Comparison of ENCODE assay signal across 12 cellular contexts in genomic region chr6:43953794-43954310, GRCh38.
DNase-seq lines count a peak whose midpoint lies in the region; FAIRE-seq and TF ChIP-seq lines count a peak whose summit lies in the region.
"Had no signal": no experiment of that assay in that cellular context is flagged by ENCODE, and none has a peak within 500 bp of the region (broad histone marks: within the 10 kb centered on the region; RNA-seq: fewer than 3 reads in every experiment).

No MANE protein-coding gene starts in this region.

- no peak overlapping the region for H3K4me3 ChIP-seq in Caco-2 (ENCODE audit: low read depth, low read length)
- no peak overlapping the region for H3K4me3 ChIP-seq in foreskin fibroblast (ENCODE audit: low read depth in 1 of 2, low read length in 2 of 2)
- H3K4me3 ChIP-seq: ascending aorta had no signal

- DNase-seq in Caco-2 (peak in 1 of 2 experiments; percentile 50), SK-MEL-5 (ENCODE audit: low read depth, low spot score) (peak; percentile 22), foreskin fibroblast (peak in 1 of 2 donors; percentile 48), nephron progenitor cell (peak; percentile 49), kidney glomerular epithelial cell (lab: John Stamatoyannopoulos, UW) (no peak), A172 (ENCODE audit: low spot score) (no peak), H54 (ENCODE audit: insufficient read length, low spot score) (no peak)
- DNase-seq in activated T-cell treated with anti-CD3 and anti-CD28 coated beads, Interleukin-2, amount 50 U/mL, for 1 hour, result no peak
- DNase-seq: activated CD4-positive, alpha-beta T cell treated with anti-CD3 and anti-CD28 coated beads, Interleukin-2, amount 10 ng/mL, durations not matched to agents 24 days and 14 days; NK-92 treated with Interleukin-12 subunit alpha and Interleukin-12 subunit beta, amount 100 ng/mL, for 24 hours; nucleus accumbens had no signal

- H3K27me3 Mint-ChIP-seq in Caco-2 (ENCODE audit: insufficient read depth, unreplicated experiment) (no peaks in the 10 kb centered on the region), nephron progenitor cell (ENCODE audit: low read depth, poor library complexity) (peaks cover 33% of the 10 kb centered on the region)

- H3K27me3 ChIP-seq in Caco-2 (replicated peaks; ENCODE audit: control insufficient read depth, insufficient read depth, low read length), result no peaks in the 10 kb centered on the region
- H3K27me3 ChIP-seq: ascending aorta had no signal

- BruUV-seq in Caco-2 (replicated peaks; lab: Mats Ljungman, UMichigan), result no TSS peak

- no peaks in the 10 kb centered on the region for H3K4me1 Mint-ChIP-seq in Caco-2 (ENCODE audit: low read depth, unreplicated experiment)
- peaks cover 8% of the 10 kb centered on the region for H3K4me1 Mint-ChIP-seq in nephron progenitor cell

- H3K4me3 Mint-ChIP-seq in Caco-2 (ENCODE audit: unreplicated experiment) (no peak overlapping the region), nephron progenitor cell (no peak overlapping the region)
- H3K4me3 Mint-ChIP-seq: activated CD4-positive, alpha-beta T cell treated with anti-CD3 and anti-CD28 coated beads, Interleukin-2, amount 10 ng/mL, durations not matched to agents 24 days and 14 days had no signal

- TF ChIP-seq CTCF in Caco-2 (IDR thresholded peaks at IDR 0.05; ENCODE audit: insufficient read depth in 1 of 2, low read depth in 1 of 2, low read length in 1 of 2, severe bottlenecking in 1 of 2, unreplicated experiment in 1 of 2), result peak; percentile 25 to 62
- TF ChIP-seq CTCF in foreskin fibroblast (IDR thresholded peaks at IDR 0.05; ENCODE audit: low read depth, low read length), result peak; percentile 34
- peak; percentile 34 for TF ChIP-seq CTCF in nephron progenitor cell (IDR thresholded peaks at IDR 0.05)

- peaks cover 17% of the 10 kb centered on the region for H3K9me3 Mint-ChIP-seq in Caco-2 (ENCODE audit: unreplicated experiment)
- peaks cover 23% of the 10 kb centered on the region for H3K9me3 Mint-ChIP-seq in nephron progenitor cell

- no peak for TF ChIP-seq POLR2A in H54 (IDR thresholded peaks at IDR 0.05; ENCODE audit: low read depth, low read length)

- H3K27ac Mint-ChIP-seq in Caco-2 (ENCODE audit: unreplicated experiment), result no peak overlapping the region
- no peak overlapping the region for H3K27ac Mint-ChIP-seq in nephron progenitor cell
- H3K27ac Mint-ChIP-seq: activated CD4-positive, alpha-beta T cell treated with anti-CD3 and anti-CD28 coated beads, Interleukin-2, amount 10 ng/mL, durations not matched to agents 24 days and 14 days had no signal

- intact Hi-C loops in Caco-2 (cut with micrococcal nuclease; ENCODE audit: unreplicated experiment), result loop anchor here (1.0 to 5.0 kb wide), 2 partner anchors 125 to 232 kb away; no protein-coding TSS in a partner anchor

- POLR2A ChIA-PET in Caco-2 (lab: Charles Lee), result interaction anchor here (0.6 kb wide), 1 partner anchor 59 kb away, joined by 3 read pairs; no protein-coding TSS in a partner anchor

- CTCF ChIA-PET in Caco-2 (lab: Charles Lee), result interaction anchor here (0.5 to 1.4 kb wide), 10 partner anchors 16 to 263 kb away, joined by 3 to 19 read pairs (median 4); partner anchors contain the start of gene VEGFA

- no peaks in the 10 kb centered on the region for H3K36me3 ChIP-seq in Caco-2 (ENCODE audit: control insufficient read depth, insufficient read depth, low read length)
- H3K36me3 ChIP-seq: ascending aorta had no signal

- H3K9me3 ChIP-seq in Caco-2, result peaks cover 5% of the 10 kb centered on the region; the same call in 1 of the 2 replicates
- H3K9me3 ChIP-seq: ascending aorta had no signal

- FAIRE-seq in H54 (lab: Jason Lieb, UNC), result no peak

- no peaks in the 10 kb centered on the region for H3K36me3 Mint-ChIP-seq in Caco-2 (ENCODE audit: insufficient read depth, unreplicated experiment)
- H3K36me3 Mint-ChIP-seq in nephron progenitor cell (ENCODE audit: low read depth), result no peaks in the 10 kb centered on the region

- in situ Hi-C loops in SK-MEL-5 (cut with HindIII; ENCODE audit: low pct_unique_long_range_greater_than_20kb, low sequenced_read_pairs), result no loop called here

- H3K4me1 ChIP-seq in Caco-2, result 0 out of 2 replicates have a peak, but pooled peaks cover 3% of the 10 kb centered on the region
- H3K4me1 ChIP-seq: ascending aorta had no signal

Comparison
In these comparisons a context has a peak if more than half of its experiments do, and no peak if none do; other contexts are left out.
1. DNase-seq: peak in SK-MEL-5 (single experiment) and nephron progenitor cell (single experiment); none in kidney glomerular epithelial cell (single experiment), activated T-cell treated with anti-CD3 and anti-CD28 coated beads, Interleukin-2, amount 50 U/mL, for 1 hour (single experiment), A172 (single experiment) and H54 (single experiment).
2. Peak in every context shown above with its lines, with median percentiles within 50 percentile points of each other: CTCF ChIP-seq.